In the genomic region with DNA sequence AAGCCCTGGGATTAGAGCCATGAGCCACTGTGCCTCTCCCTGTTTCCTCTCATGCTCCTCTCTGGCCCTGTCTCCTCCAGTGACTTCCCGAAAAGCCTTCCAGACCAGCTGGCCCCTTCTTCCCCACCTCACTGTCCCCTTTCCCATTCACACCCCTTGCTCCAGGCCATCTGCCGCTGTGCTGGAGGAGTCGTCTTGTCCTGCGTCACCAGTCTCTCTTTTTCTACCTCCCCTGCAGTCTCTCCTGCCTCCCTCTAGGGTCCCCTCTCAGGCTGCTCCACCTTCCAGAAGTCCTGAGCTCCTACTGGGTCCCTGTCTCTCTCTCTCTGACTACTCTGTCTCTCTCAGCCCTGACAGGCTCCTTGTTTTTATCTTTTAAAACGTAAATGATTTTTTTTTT, we compare ENCODE assay signal across 29 cellular contexts. TPM values are rescaled to one million over a fixed set of nuclear protein-coding genes. Genes with fewer than 3 reads are reported as not detected.
DNase-seq lines count a peak whose midpoint lies in the region; ATAC-seq and TF ChIP-seq lines count a peak whose summit lies in the region.
"Had no signal": no experiment of that assay in that cellular context is flagged by ENCODE, and none has a peak within 500 bp of the region (broad histone marks: within the 10 kb centered on the region; RNA-seq: fewer than 3 reads in every experiment).

No MANE protein-coding gene starts in this region.

- ATAC-seq in GM19463 (IDR thresholded peaks at IDR 0.05; ENCODE audit: unreplicated experiment): no peak
- ATAC-seq: activated CD8-positive, alpha-beta T cell treated with anti-CD3 and anti-CD28 coated beads, Interleukin-2, amount 10 ng/mL, durations not matched to agents 7 days and 5 days; effector memory CD8-positive, alpha-beta T cell; right lobe of liver had no signal

- H3K27ac ChIP-seq in RWPE1: no peak overlapping the region
- H3K27ac ChIP-seq: 22Rv1, left ventricle myocardium inferior, right lobe of liver, transverse colon, VCaP had no signal

- TF ChIP-seq CTCF in RWPE1 (conservative IDR thresholded peaks at IDR 0.05; ENCODE audit: low read depth): no peak

- CTCF ChIA-PET in RWPE1 (lab: Yijun Ruan, JAX): interaction anchor here (0.6 kb wide), 1 partner anchor 162 kb away, joined by 5 read pairs; no protein-coding TSS in a partner anchor

- intact Hi-C loops in dendritic cell treated with granulocyte-macrophage colony-stimulating factor and Interleukin-4, amounts not matched to agents 40 ng/mL and 50 ng/mL, for 4 days (cut with micrococcal nuclease): no loop called here
- intact Hi-C loops in posterior vena cava (cut with DNase I): no loop called here

- no peaks in the 10 kb centered on the region for H3K36me3 Mint-ChIP-seq in dendritic cell treated with granulocyte-macrophage colony-stimulating factor and Interleukin-4, amounts not matched to agents 40 ng/mL and 50 ng/mL, for 4 days (ENCODE audit: low read depth)
- H3K36me3 Mint-ChIP-seq: activated naive CD4-positive, alpha-beta T cell treated with anti-CD3 and anti-CD28 coated beads, Interleukin-2, amount 10 ng/mL, durations not matched to agents 7 days and 5 days had no signal

- DNase-seq in DMS 273 (lab: John Stamatoyannopoulos, UW; ENCODE audit: unreplicated experiment): peak; percentile 49
- no peak for DNase-seq in DMS 273 treated with DMSO at 0.1 percent for 48 hours (lab: John Stamatoyannopoulos, UW)
- DNase-seq in NCI-H524 (lab: John Stamatoyannopoulos, UW): peak; percentile 92 to 93
- DNase-seq in posterior vena cava (ENCODE audit: low spot score): peak; percentile 59
- no peak for DNase-seq in middle frontal gyrus (ENCODE audit: extremely low spot score, low spot score)
- no peak for DNase-seq in RWPE1 (ENCODE audit: low spot score)
- DNase-seq: activated CD8-positive, alpha-beta T cell treated with anti-CD3 and anti-CD28 coated beads, Interleukin-2, amount 10 ng/mL, durations not matched to agents 7 days and 5 days; activated naive CD4-positive, alpha-beta T cell treated with anti-CD3 and anti-CD28 coated beads, Interleukin-2, amount 10 ng/mL, durations not matched to agents 7 days and 5 days; activated T-cell treated with anti-CD3 and anti-CD28 coated beads, Interleukin-2, amount 50 U/mL, for 24 hours; Calu3; effector memory CD8-positive, alpha-beta T cell; GF-D8; Karpas-422; left ventricle myocardium inferior; NCI-H1048; NCI-H1930; NCI-H526; transverse colon had no signal

- POLR2A ChIA-PET in RWPE1 (lab: Yijun Ruan, JAX; ENCODE audit: low non-redundant PET): no interaction called here

- peak overlapping the region; percentile 7 for H3K27ac Mint-ChIP-seq in dendritic cell treated with granulocyte-macrophage colony-stimulating factor and Interleukin-4, amounts not matched to agents 40 ng/mL and 50 ng/mL, for 4 days
- H3K27ac Mint-ChIP-seq: activated CD8-positive, alpha-beta T cell treated with anti-CD3 and anti-CD28 coated beads, Interleukin-2, amount 10 ng/mL, durations not matched to agents 7 days and 5 days; activated naive CD4-positive, alpha-beta T cell treated with anti-CD3 and anti-CD28 coated beads, Interleukin-2, amount 10 ng/mL, durations not matched to agents 7 days and 5 days; activated T-cell treated with anti-CD3 and anti-CD28 coated beads, Interleukin-2, amount 50 U/mL, for 24 hours; effector memory CD8-positive, alpha-beta T cell; stimulated activated naive CD8-positive, alpha-beta T cell treated with anti-CD3 and anti-CD28 coated beads, Interleukin-15, Interleukin-2, amounts not matched to agents 100 ng/mL and 50 ng/mL, for 24 hours had no signal

- peaks cover 42% of the 10 kb centered on the region for H3K27me3 Mint-ChIP-seq in dendritic cell treated with granulocyte-macrophage colony-stimulating factor and Interleukin-4, amounts not matched to agents 40 ng/mL and 50 ng/mL, for 4 days

- no peaks in the 10 kb centered on the region for H3K9me3 Mint-ChIP-seq in dendritic cell treated with granulocyte-macrophage colony-stimulating factor and Interleukin-4, amounts not matched to agents 40 ng/mL and 50 ng/mL, for 4 days
- H3K9me3 Mint-ChIP-seq: activated naive CD4-positive, alpha-beta T cell treated with anti-CD3 and anti-CD28 coated beads, Interleukin-2, amount 10 ng/mL, durations not matched to agents 7 days and 5 days; activated T-cell treated with anti-CD3 and anti-CD28 coated beads, Interleukin-2, amount 50 U/mL, for 24 hours; effector memory CD8-positive, alpha-beta T cell; stimulated activated naive CD8-positive, alpha-beta T cell treated with anti-CD3 and anti-CD28 coated beads, Interleukin-15, Interleukin-2, amounts not matched to agents 100 ng/mL and 50 ng/mL, for 24 hours had no signal

- H3K4me1 Mint-ChIP-seq in dendritic cell treated with granulocyte-macrophage colony-stimulating factor and Interleukin-4, amounts not matched to agents 40 ng/mL and 50 ng/mL, for 4 days (ENCODE audit: low read depth): peaks cover 43% of the 10 kb centered on the region

- H3K4me3 Mint-ChIP-seq in dendritic cell treated with granulocyte-macrophage colony-stimulating factor and Interleukin-4, amounts not matched to agents 40 ng/mL and 50 ng/mL, for 4 days: no peak overlapping the region
- H3K4me3 Mint-ChIP-seq: activated CD8-positive, alpha-beta T cell treated with anti-CD3 and anti-CD28 coated beads, Interleukin-2, amount 10 ng/mL, durations not matched to agents 7 days and 5 days; activated naive CD4-positive, alpha-beta T cell treated with anti-CD3 and anti-CD28 coated beads, Interleukin-2, amount 10 ng/mL, durations not matched to agents 7 days and 5 days; activated T-cell treated with anti-CD3 and anti-CD28 coated beads, Interleukin-2, amount 50 U/mL, for 24 hours; effector memory CD8-positive, alpha-beta T cell; stimulated activated naive CD8-positive, alpha-beta T cell treated with anti-CD3 and anti-CD28 coated beads, Interleukin-15, Interleukin-2, amounts not matched to agents 100 ng/mL and 50 ng/mL, for 24 hours had no signal

RNA-seq across cellular contexts. Expression of a gene that starts 5.3 kb away (rescaled TPM):
- total RNA-seq in posterior vena cava: not detected
- total RNA-seq: activated CD8-positive, alpha-beta T cell treated with anti-CD3 and anti-CD28 coated beads, Interleukin-2, amount 10 ng/mL, durations not matched to agents 7 days and 5 days; astrocyte; Calu3; cerebellum; glomerular endothelial cell; HT-29; left ventricle myocardium inferior; osteoblast; right lobe of liver had no signal

RNA-seq across cellular contexts. Expression of a gene that starts 13.4 kb away (rescaled TPM):
- total RNA-seq in posterior vena cava: 1 to 10 TPM; 3.7 to 5.6 TPM
- total RNA-seq: astrocyte, cerebellum, left ventricle myocardium inferior, osteoblast had no signal

RNA-seq across cellular contexts. Expression of a gene that starts 15.8 kb away (rescaled TPM):
- under 1 TPM in 1 of 2 donors, not detected in 1; 0.14 TPM for total RNA-seq in posterior vena cava
- total RNA-seq: activated CD8-positive, alpha-beta T cell treated with anti-CD3 and anti-CD28 coated beads, Interleukin-2, amount 10 ng/mL, durations not matched to agents 7 days and 5 days; astrocyte; Calu3; cerebellum; glomerular endothelial cell; HT-29; left ventricle myocardium inferior; osteoblast had no signal

RNA-seq across cellular contexts. Expression of a gene that starts 28.4 kb away (rescaled TPM):
- total RNA-seq in posterior vena cava: under 1 TPM in 1 of 2 donors, not detected in 1; 0.28 TPM
- total RNA-seq: activated CD8-positive, alpha-beta T cell treated with anti-CD3 and anti-CD28 coated beads, Interleukin-2, amount 10 ng/mL, durations not matched to agents 7 days and 5 days; astrocyte; Calu3; cerebellum; glomerular endothelial cell; HT-29; left ventricle myocardium inferior; osteoblast; right lobe of liver; transverse colon had no signal

RNA-seq across cellular contexts. Expression of a gene that starts 50.5 kb away (rescaled TPM):
- not detected for total RNA-seq in posterior vena cava
- total RNA-seq: astrocyte, Calu3, glomerular endothelial cell, HT-29, left ventricle myocardium inferior, osteoblast, transverse colon had no signal

Comparison
In these comparisons a context has a peak if more than half of its experiments do, and no peak if none do; other contexts are left out.
1. DNase-seq: peak in DMS 273 (single experiment), NCI-H524 (2 of 2) and posterior vena cava (single experiment); none in DMS 273 treated with DMSO at 0.1 percent for 48 hours (single experiment), middle frontal gyrus (single experiment) and RWPE1 (single experiment).